ENCODE assay signal across 8 cellular contexts in the genomic region with DNA sequence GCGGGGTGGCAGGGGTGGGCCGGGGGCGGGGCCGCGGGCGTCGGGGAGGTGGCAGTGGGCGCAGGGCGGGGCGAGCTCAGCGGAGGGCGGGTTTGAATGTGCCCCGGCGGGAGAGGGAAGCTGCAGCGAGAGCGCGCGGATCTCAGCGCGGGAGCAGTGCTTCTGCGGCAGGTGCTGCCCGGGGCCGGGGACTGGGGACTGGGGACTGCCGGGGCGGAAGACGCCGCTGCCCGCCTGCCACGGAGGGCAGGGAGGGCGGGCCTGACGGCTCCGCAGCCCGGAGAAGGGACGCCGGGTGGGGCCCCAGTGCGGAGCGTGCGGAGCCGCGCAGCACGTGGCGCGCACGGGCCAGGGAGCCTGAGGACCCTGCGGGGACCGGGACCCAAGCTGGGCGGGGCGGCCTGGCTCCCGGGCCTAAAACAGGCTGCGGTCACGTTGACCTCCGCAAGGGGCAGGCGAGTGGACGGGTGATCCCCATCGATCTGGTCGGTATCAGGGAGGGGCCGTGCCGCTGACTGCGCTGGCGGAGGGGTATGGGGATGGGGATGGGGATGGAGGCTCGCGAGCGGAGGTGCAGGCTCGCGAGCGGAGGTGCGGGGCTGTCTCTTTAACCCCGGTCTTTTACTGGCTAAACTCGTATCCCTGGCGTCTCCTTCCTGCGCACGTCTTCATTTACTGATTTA. TPM values are rescaled to one million over a fixed set of nuclear protein-coding genes. Genes with fewer than 3 reads are reported as not detected.
DNase-seq lines count a peak whose midpoint lies in the region; ATAC-seq and TF ChIP-seq lines count a peak whose summit lies in the region.

A gene (plus strand): TSS at position 125 of the 683 bp plus-strand sequence. CDS start 3,719 bp downstream, outside the sequence.

- H2AFZ ChIP-seq in fibroblast of lung (ENCODE audit: low read length): peak within 1 kb of the TSS; percentile 64

- H3K9me3 ChIP-seq in BE2C (no peaks in the 10 kb centered on the region), fibroblast of lung (ENCODE audit: control insufficient read depth, insufficient read depth, low read depth, low read length) (no peaks in the 10 kb centered on the region)

- H3K36me3 Mint-ChIP-seq in activated T-helper 1 cell treated with anti-CD3 and anti-CD28 coated beads, Interleukin-12 subunit alpha, Interleukin-12 subunit beta, Interleukin-2, Interleukin-4 antibody, amounts not matched to agents 30 ng/mL and 10 ng/mL and 1 ng/mL, durations not matched to agents 14 hours and 24 hours and 36 hours (ENCODE audit: low read depth): peaks cover 2% of the 10 kb centered on the region
- H3K36me3 Mint-ChIP-seq in natural killer cell treated with Interleukin-12 subunit alpha and Interleukin-12 subunit beta and Interleukin-15 and Interleukin-18, amount 100 ng/mL, for 72 hours: no peaks in the 10 kb centered on the region
- H3K36me3 Mint-ChIP-seq in stimulated activated naive CD8-positive, alpha-beta T cell treated with anti-CD3 and anti-CD28 coated beads, Interleukin-15, Interleukin-2, amounts not matched to agents 100 ng/mL and 50 ng/mL, for 24 hours (ENCODE audit: low read depth): peaks cover 21% of the 10 kb centered on the region

- no peaks in the 10 kb centered on the region for H3K9me3 Mint-ChIP-seq in activated T-helper 1 cell treated with anti-CD3 and anti-CD28 coated beads, Interleukin-12 subunit alpha, Interleukin-12 subunit beta, Interleukin-2, Interleukin-4 antibody, amounts not matched to agents 30 ng/mL and 10 ng/mL and 1 ng/mL, durations not matched to agents 14 hours and 24 hours and 36 hours
- H3K9me3 Mint-ChIP-seq in natural killer cell treated with Interleukin-12 subunit alpha and Interleukin-12 subunit beta and Interleukin-15 and Interleukin-18, amount 100 ng/mL, for 72 hours: no peaks in the 10 kb centered on the region
- no peaks in the 10 kb centered on the region for H3K9me3 Mint-ChIP-seq in stimulated activated naive CD8-positive, alpha-beta T cell treated with anti-CD3 and anti-CD28 coated beads, Interleukin-15, Interleukin-2, amounts not matched to agents 100 ng/mL and 50 ng/mL, for 24 hours

- H3K4me2 ChIP-seq in fibroblast of lung (ENCODE audit: extremely low read depth, insufficient read depth, low read length): peak within 1 kb of the TSS; percentile 76

- no peaks in the 10 kb centered on the region for H3K27me3 ChIP-seq in BE2C
- H3K27me3 ChIP-seq in fibroblast of lung (ENCODE audit: control insufficient read depth, insufficient read depth, low read length): no peaks in the 10 kb centered on the region

- TF ChIP-seq CTCF in BE2C (IDR thresholded peaks at IDR 0.05; ENCODE audit: low read depth, low read length) (no peak), fibroblast of lung (conservative IDR thresholded peaks at IDR 0.05 in 1 of 2, IDR thresholded peaks at IDR 0.05 in 1 of 2; ENCODE audit: low read depth in 1 of 2, low read length in 2 of 2) (no peak)

- peaks cover 36% of the 10 kb centered on the region for H3K4me1 Mint-ChIP-seq in activated T-helper 1 cell treated with anti-CD3 and anti-CD28 coated beads, Interleukin-12 subunit alpha, Interleukin-12 subunit beta, Interleukin-2, Interleukin-4 antibody, amounts not matched to agents 30 ng/mL and 10 ng/mL and 1 ng/mL, durations not matched to agents 14 hours and 24 hours and 36 hours (ENCODE audit: low read depth)
- peaks cover 19 to 23% of the 10 kb centered on the region in 2 donors for H3K4me1 Mint-ChIP-seq in natural killer cell treated with Interleukin-12 subunit alpha and Interleukin-12 subunit beta and Interleukin-15 and Interleukin-18, amount 100 ng/mL, for 72 hours (ENCODE audit: low read depth in 2 of 2)
- peaks cover 48% of the 10 kb centered on the region for H3K4me1 Mint-ChIP-seq in stimulated activated naive CD8-positive, alpha-beta T cell treated with anti-CD3 and anti-CD28 coated beads, Interleukin-15, Interleukin-2, amounts not matched to agents 100 ng/mL and 50 ng/mL, for 24 hours (ENCODE audit: low read depth)

- H3K79me2 ChIP-seq in fibroblast of lung (ENCODE audit: control insufficient read depth, insufficient read depth, low read length): peaks cover 4% of the 10 kb centered on the region

- H3K9ac ChIP-seq in fibroblast of lung (ENCODE audit: insufficient read depth, low read length): peak within 1 kb of the TSS; percentile 16

- peak; percentile 38 for ATAC-seq in GM19328 (IDR thresholded peaks at IDR 0.05; ENCODE audit: unreplicated experiment)
- ATAC-seq in natural killer cell treated with Interleukin-12 subunit alpha and Interleukin-12 subunit beta and Interleukin-15 and Interleukin-18, amount 100 ng/mL, for 72 hours: peak; percentile 80 to 87

- intact Hi-C loops in activated T-helper 1 cell treated with anti-CD3 and anti-CD28 coated beads, Interleukin-12 subunit alpha, Interleukin-12 subunit beta, Interleukin-2, Interleukin-4 antibody, amounts not matched to agents 30 ng/mL and 10 ng/mL and 1 ng/mL, durations not matched to agents 14 hours and 24 hours and 36 hours (cut with micrococcal nuclease): loop anchor here (1.0 to 5.0 kb wide), 6 partner anchors 14 to 451 kb away; a partner anchor contains a TSS

- no peak within 1 kb of the TSS for H3K27ac ChIP-seq in fibroblast of lung (ENCODE audit: insufficient read depth, low read length)

- H3K36me3 ChIP-seq in BE2C (peaks cover 4% of the 10 kb centered on the region; the same call in 1 of the 2 replicates), fibroblast of lung (ENCODE audit: control insufficient read depth, insufficient read depth, low read length) (no peaks in the 10 kb centered on the region)

- H3K27ac Mint-ChIP-seq in activated T-helper 1 cell treated with anti-CD3 and anti-CD28 coated beads, Interleukin-12 subunit alpha, Interleukin-12 subunit beta, Interleukin-2, Interleukin-4 antibody, amounts not matched to agents 30 ng/mL and 10 ng/mL and 1 ng/mL, durations not matched to agents 14 hours and 24 hours and 36 hours: peak within 1 kb of the TSS; percentile 83
- H3K27ac Mint-ChIP-seq in natural killer cell treated with Interleukin-12 subunit alpha and Interleukin-12 subunit beta and Interleukin-15 and Interleukin-18, amount 100 ng/mL, for 72 hours: peak within 1 kb of the TSS; percentile 18 to 66
- peak within 1 kb of the TSS; percentile 94 for H3K27ac Mint-ChIP-seq in stimulated activated naive CD8-positive, alpha-beta T cell treated with anti-CD3 and anti-CD28 coated beads, Interleukin-15, Interleukin-2, amounts not matched to agents 100 ng/mL and 50 ng/mL, for 24 hours

- peak within 1 kb of the TSS; percentile 89 for H3K4me3 Mint-ChIP-seq in activated T-helper 1 cell treated with anti-CD3 and anti-CD28 coated beads, Interleukin-12 subunit alpha, Interleukin-12 subunit beta, Interleukin-2, Interleukin-4 antibody, amounts not matched to agents 30 ng/mL and 10 ng/mL and 1 ng/mL, durations not matched to agents 14 hours and 24 hours and 36 hours
- H3K4me3 Mint-ChIP-seq in natural killer cell treated with Interleukin-12 subunit alpha and Interleukin-12 subunit beta and Interleukin-15 and Interleukin-18, amount 100 ng/mL, for 72 hours: peak within 1 kb of the TSS; percentile 87
- H3K4me3 Mint-ChIP-seq in stimulated activated naive CD8-positive, alpha-beta T cell treated with anti-CD3 and anti-CD28 coated beads, Interleukin-15, Interleukin-2, amounts not matched to agents 100 ng/mL and 50 ng/mL, for 24 hours: peak within 1 kb of the TSS; percentile 92

- no peaks in the 10 kb centered on the region for H4K20me1 ChIP-seq in fibroblast of lung (ENCODE audit: control insufficient read depth, extremely low read depth, insufficient read depth, low read length)

- H3K4me1 ChIP-seq in BE2C (peaks cover 33% of the 10 kb centered on the region), fibroblast of lung (ENCODE audit: control insufficient read depth, extremely low read depth, insufficient read depth, low read length) (peaks cover 25% of the 10 kb centered on the region)

- H3K27me3 Mint-ChIP-seq in activated T-helper 1 cell treated with anti-CD3 and anti-CD28 coated beads, Interleukin-12 subunit alpha, Interleukin-12 subunit beta, Interleukin-2, Interleukin-4 antibody, amounts not matched to agents 30 ng/mL and 10 ng/mL and 1 ng/mL, durations not matched to agents 14 hours and 24 hours and 36 hours (ENCODE audit: insufficient read depth): no peaks in the 10 kb centered on the region
- peaks cover 0 to 4% of the 10 kb centered on the region in 2 donors for H3K27me3 Mint-ChIP-seq in natural killer cell treated with Interleukin-12 subunit alpha and Interleukin-12 subunit beta and Interleukin-15 and Interleukin-18, amount 100 ng/mL, for 72 hours
- H3K27me3 Mint-ChIP-seq in stimulated activated naive CD8-positive, alpha-beta T cell treated with anti-CD3 and anti-CD28 coated beads, Interleukin-15, Interleukin-2, amounts not matched to agents 100 ng/mL and 50 ng/mL, for 24 hours: no peaks in the 10 kb centered on the region

- peak within 1 kb of the TSS; percentile 69 for H3K4me3 ChIP-seq in BE2C (ENCODE audit: low read depth, low read length)
- peak within 1 kb of the TSS; percentile 41 to 61 (median 58) for H3K4me3 ChIP-seq in fibroblast of lung (replicated peaks in 1 of 4; ENCODE audit: control extremely low read depth in 1 of 4, insufficient read depth in 1 of 4, low read depth in 3 of 4, low read length in 4 of 4)

- DNase-seq in BE2C (peak; percentile 92), HuH-7.5 (ENCODE audit: low spot score) (peak; percentile 88), RPMI7951 (ENCODE audit: low read depth) (peak; percentile 71), fibroblast of lung (ENCODE audit: low read depth in 2 of 2) (peak; percentile 25 to 47)
- peak; percentile 78 for DNase-seq in activated T-helper 1 cell treated with anti-CD3 and anti-CD28 coated beads, Interleukin-12 subunit alpha, Interleukin-12 subunit beta, Interleukin-2, Interleukin-4 antibody, amounts not matched to agents 30 ng/mL and 10 ng/mL and 1 ng/mL, durations not matched to agents 14 hours and 24 hours and 36 hours (ENCODE audit: low spot score)
- DNase-seq in natural killer cell treated with Interleukin-12 subunit alpha and Interleukin-12 subunit beta and Interleukin-15 and Interleukin-18, amount 100 ng/mL, for 72 hours (ENCODE audit: low spot score): peak; percentile 87

RNA-seq across cellular contexts. Expression of the gene that starts here (rescaled TPM):
- 184 TPM for polyA plus RNA-seq in BE2C (2012; ENCODE audit: insufficient read depth, insufficient read length, low read depth)
- 22.1 and 22.2 TPM in 2 replicates for total RNA-seq in RPMI7951 (2014; rRNA removed; shearing (Covaris generic))
- 121 and 122 TPM in 2 replicates for total RNA-seq in activated T-helper 1 cell treated with anti-CD3 and anti-CD28 coated beads, Interleukin-12 subunit alpha, Interleukin-12 subunit beta, Interleukin-2, Interleukin-4 antibody, amounts not matched to agents 30 ng/mL and 10 ng/mL and 1 ng/mL, durations not matched to agents 14 hours and 24 hours and 36 hours
- total RNA-seq in fibroblast of lung: 7.7 and 13.4 TPM in 2 replicates
- polyA plus RNA-seq in fibroblast of lung: 21.9 and 43.6 TPM in 2 replicates
- 16.4 and 32.8 TPM in 2 replicates for polyA plus RNA-seq in fibroblast of lung (2012)
- polyA minus RNA-seq in fibroblast of lung (ENCODE audit: low replicate concordance): 48.1 and 108 TPM in 2 replicates
- total RNA-seq in natural killer cell treated with Interleukin-12 subunit alpha and Interleukin-12 subunit beta and Interleukin-15 and Interleukin-18, amount 100 ng/mL, for 72 hours: 10 to 100 TPM; 25.1 to 95.6 TPM

Comparison
In these comparisons a context has a peak if more than half of its experiments do, and no peak if none do; other contexts are left out.
1. DNase-seq: peak in every context shown above with its lines; median percentile 92 in BE2C; 88 in HuH-7.5; 87 in natural killer cell treated with Interleukin-12 subunit alpha and Interleukin-12 subunit beta and Interleukin-15 and Interleukin-18, amount 100 ng/mL, for 72 hours; 78 in activated T-helper 1 cell treated with anti-CD3 and anti-CD28 coated beads, Interleukin-12 subunit alpha, Interleukin-12 subunit beta, Interleukin-2, Interleukin-4 antibody, amounts not matched to agents 30 ng/mL and 10 ng/mL and 1 ng/mL, durations not matched to agents 14 hours and 24 hours and 36 hours; 71 in RPMI7951; 36 in fibroblast of lung.
2. H3K27ac Mint-ChIP-seq: peak in every context shown above with its lines; median percentile 94 in stimulated activated naive CD8-positive, alpha-beta T cell treated with anti-CD3 and anti-CD28 coated beads, Interleukin-15, Interleukin-2, amounts not matched to agents 100 ng/mL and 50 ng/mL, for 24 hours; 83 in activated T-helper 1 cell treated with anti-CD3 and anti-CD28 coated beads, Interleukin-12 subunit alpha, Interleukin-12 subunit beta, Interleukin-2, Interleukin-4 antibody, amounts not matched to agents 30 ng/mL and 10 ng/mL and 1 ng/mL, durations not matched to agents 14 hours and 24 hours and 36 hours; 42 in natural killer cell treated with Interleukin-12 subunit alpha and Interleukin-12 subunit beta and Interleukin-15 and Interleukin-18, amount 100 ng/mL, for 72 hours.